Comparison of ENCODE assay signal across 11 cellular contexts in genomic region chr2:60556441-60556997, GRCh38. TPM values are rescaled to one million over a fixed set of nuclear protein-coding genes. Genes with fewer than 3 reads are reported as not detected.
A peak's percentile ranks its signal among the peaks of the same experiment; 100 is the strongest.
DNase-seq lines count a peak whose midpoint lies in the region; ATAC-seq, FAIRE-seq and TF ChIP-seq lines count a peak whose summit lies in the region.
"Had no signal": no experiment of that assay in that cellular context is flagged by ENCODE, and none has a peak within 500 bp of the region (broad histone marks: within the 10 kb centered on the region; RNA-seq: fewer than 3 reads in every experiment).

No MANE protein-coding gene starts in this region.

- no peaks in the 10 kb centered on the region; the same call in 1 of the 2 replicates for H3K79me2 ChIP-seq in H9 (ENCODE audit: insufficient read depth, low read length)

- H3K79me1 ChIP-seq in H9 (ENCODE audit: insufficient read depth, low read depth, low read length, poor library complexity, severe bottlenecking) = no peaks in the 10 kb centered on the region

- H3K4me1 Mint-ChIP-seq in H9 = peaks cover 25% of the 10 kb centered on the region in 2 experiments
- peaks cover 21% of the 10 kb centered on the region for H3K4me1 Mint-ChIP-seq in activated naive CD8-positive, alpha-beta T cell treated with anti-CD3 and anti-CD28 coated beads, Interleukin-2, amount 10 ng/mL, durations not matched to agents 7 days and 5 days

- H3K4ac ChIP-seq in H9 (ENCODE audit: low read depth, low read length) = no peak overlapping the region

- H3K27me3 ChIP-seq in H9 (ENCODE audit: insufficient read depth, low read length) (no peaks in the 10 kb centered on the region), right lobe of liver (peaks cover 0 to 23% of the 10 kb centered on the region in 2 donors)

- no peak for TF ChIP-seq RAD21 in A549 (conservative IDR thresholded peaks at IDR 0.05 in 1 of 2, IDR thresholded peaks at IDR 0.05 in 1 of 2)

- no peak overlapping the region for H3K23ac ChIP-seq in H9 (ENCODE audit: insufficient read length, low read depth, low read length)

- H3K27me3 Mint-ChIP-seq in H9 (ENCODE audit: low read depth) = peaks cover 31% of the 10 kb centered on the region
- H3K27me3 Mint-ChIP-seq in activated naive CD8-positive, alpha-beta T cell treated with anti-CD3 and anti-CD28 coated beads, Interleukin-2, amount 10 ng/mL, durations not matched to agents 7 days and 5 days = peaks cover 78% of the 10 kb centered on the region

- H3K36me3 ChIP-seq in kidney (ENCODE audit: control insufficient read depth in 1 of 2, insufficient read depth in 2 of 2, low read length in 2 of 2) (no peaks in the 10 kb centered on the region), right lobe of liver (no peaks in the 10 kb centered on the region)
- H3K36me3 ChIP-seq: gastrocnemius medialis had no signal

- H3K14ac ChIP-seq in H9 (ENCODE audit: insufficient read depth, low read length) = no peak overlapping the region

- ATAC-seq in A549 = no peak
- no peak for ATAC-seq in activated naive CD8-positive, alpha-beta T cell treated with anti-CD3 and anti-CD28 coated beads, Interleukin-2, amount 10 ng/mL, durations not matched to agents 7 days and 5 days (ENCODE audit: low read depth)
- ATAC-seq in right lobe of liver = no peak
- no peak for ATAC-seq in activated CD4-positive, CD25-positive, alpha-beta regulatory T cell treated with anti-CD3 and anti-CD28 coated beads, Interleukin-2, amount 50 U/mL, for 24 hours
- ATAC-seq: gastrocnemius medialis had no signal

- TF ChIP-seq EP300 in A549 (IDR thresholded peaks at IDR 0.05) = no peak

- H3K9me3 Mint-ChIP-seq in H9 = no peaks in the 10 kb centered on the region
- H3K9me3 Mint-ChIP-seq in activated naive CD8-positive, alpha-beta T cell treated with anti-CD3 and anti-CD28 coated beads, Interleukin-2, amount 10 ng/mL, durations not matched to agents 7 days and 5 days = no peaks in the 10 kb centered on the region

- H3T11ph ChIP-seq in H9 (ENCODE audit: low read length) = no peak overlapping the region

- TF ChIP-seq CTCF in A549 (IDR thresholded peaks at IDR 0.05) (no peak), H9 (conservative IDR thresholded peaks at IDR 0.05) (no peak), kidney (IDR thresholded peaks at IDR 0.05; ENCODE audit: borderline replicate concordance, extremely low read depth, insufficient read depth) (no peak), right lobe of liver (IDR thresholded peaks at IDR 0.05) (no peak)

- no peak overlapping the region for H2AFZ ChIP-seq in H9 (ENCODE audit: low read length)

- H2BK120ac ChIP-seq in H9 (ENCODE audit: low read depth, low read length, poor library complexity, severe bottlenecking) = no peak overlapping the region

- intact Hi-C loops in kidney (cut with DNase I) = no loop called here
- intact Hi-C loops in right lobe of liver (cut with DNase I) = loop anchor here in 1 of 2 donors (10.0 kb wide), 1 partner anchor 1262 kb away; no protein-coding TSS in a partner anchor

- POLR2A ChIA-PET in A549 (lab: Yijun Ruan, JAX) = no interaction called here
- POLR2A ChIA-PET in activated naive CD8-positive, alpha-beta T cell treated with anti-CD3 and anti-CD28 coated beads, Interleukin-2, amount 10 ng/mL, durations not matched to agents 7 days and 5 days (lab: Charles Lee) = no interaction called here

- H3K27ac ChIP-seq in A549 (no peak overlapping the region), H9 (ENCODE audit: insufficient read length, low read depth, low read length) (no peak overlapping the region), kidney (ENCODE audit: low read depth in 2 of 2, low read length in 2 of 2) (no peak overlapping the region), right lobe of liver (no peak overlapping the region)
- H3K27ac ChIP-seq: gastrocnemius medialis had no signal

- peaks cover 0 to 3% (median 2%) of the 10 kb centered on the region in 3 experiments; a peak in 3 of 7 replicates for H3K36me3 Mint-ChIP-seq in H9 (ENCODE audit: insufficient read depth in 1 of 3, low read depth in 3 of 3)
- H3K36me3 Mint-ChIP-seq in activated naive CD8-positive, alpha-beta T cell treated with anti-CD3 and anti-CD28 coated beads, Interleukin-2, amount 10 ng/mL, durations not matched to agents 7 days and 5 days = no peaks in the 10 kb centered on the region

- H3K9me3 ChIP-seq in A549 = no peaks in the 10 kb centered on the region
- H3K9me3 ChIP-seq in H9 (ENCODE audit: control insufficient read depth, low read depth, low read length) = no peaks in the 10 kb centered on the region
- H3K9me3 ChIP-seq in kidney (ENCODE audit: control insufficient read depth in 1 of 2, low read length in 2 of 2) = no peaks in the 10 kb centered on the region
- H3K9me3 ChIP-seq in right lobe of liver = no peaks in the 10 kb centered on the region
- H3K9me3 ChIP-seq: gastrocnemius medialis had no signal

- no peak overlapping the region for H2BK12ac ChIP-seq in H9 (ENCODE audit: insufficient read length, low read depth, low read length)

- H3K23me2 ChIP-seq in H9 (ENCODE audit: insufficient read length, low read depth, low read length, poor library complexity, severe bottlenecking) = peaks cover 41% of the 10 kb centered on the region

- no peak overlapping the region for H2BK20ac ChIP-seq in H9 (ENCODE audit: low read depth, low read length, poor library complexity, severe bottlenecking)

- CTCF ChIA-PET in A549 (lab: Yijun Ruan, JAX) = interaction anchor here (1.2 to 1.4 kb wide), 3 partner anchors 10 to 118 kb away, joined by 3 to 7 read pairs (median 7); no protein-coding TSS in a partner anchor

- H2BK15ac ChIP-seq in H9 (ENCODE audit: low read depth, low read length) = no peak overlapping the region

- WGBS in A549 (ENCODE audit: missing lambda C conversion rate) = 5% methylated on average over 14 of the region's 15 CpGs
- 100% methylated on average over 2 of the region's 15 CpGs for WGBS in H9 (ENCODE audit: extremely low coverage, insufficient read length, low lambda C conversion rate)
- WGBS in right lobe of liver (ENCODE audit: insufficient coverage, low coverage, low lambda C conversion rate, missing lambda C conversion rate) = 1% methylated on average over 15 of the region's 15 CpGs

- H3K4me1 ChIP-seq in A549 (peaks cover 27% of the 10 kb centered on the region; the same call in 2 of the 3 replicates), H9 (ENCODE audit: insufficient read depth, low read length) (no peaks in the 10 kb centered on the region), kidney (ENCODE audit: control insufficient read depth in 1 of 2, insufficient read depth in 1 of 2, low read depth in 1 of 2, low read length in 2 of 2) (peaks cover 2 to 5% of the 10 kb centered on the region in 2 donors), right lobe of liver (peaks cover 0 to 43% (median 2%) of the 10 kb centered on the region in 4 donors)

- H3K9ac ChIP-seq in H9 (ENCODE audit: extremely low read depth, insufficient read length, low read length) (no peak overlapping the region), kidney (ENCODE audit: low read length in 2 of 2) (no peak overlapping the region)

- DNase-seq in A549 (ENCODE audit: low read depth in 1 of 2, low spot score in 1 of 2) (no peak), H9 (no peak), kidney (peak; percentile 70), cortex of kidney (lab: John Stamatoyannopoulos, UW) (no peak), urothelium cell line (ENCODE audit: low spot score) (no peak), right lobe of liver (no peak)
- no peak for DNase-seq in activated naive CD8-positive, alpha-beta T cell treated with anti-CD3 and anti-CD28 coated beads, Interleukin-2, amount 10 ng/mL, durations not matched to agents 7 days and 5 days
- DNase-seq: activated CD8-positive, alpha-beta memory T cell treated with anti-CD3 and anti-CD28 coated beads, Interleukin-2, amount 50 U/mL, for 4 hours; gastrocnemius medialis; NCI-H1694 treated with DMSO at 0.1 percent for 48 hours had no signal

- H2BK5ac ChIP-seq in H9 (ENCODE audit: insufficient read length, low read length) = no peak overlapping the region

- no peak overlapping the region for H4K91ac ChIP-seq in H9 (ENCODE audit: insufficient read length, low read depth, low read length)

- no peak overlapping the region for H2AK5ac ChIP-seq in H9 (ENCODE audit: insufficient read length, low read length)

- H3K18ac ChIP-seq in H9 (ENCODE audit: insufficient read length, low read depth, low read length) = no peak overlapping the region

- H3K4me3 Mint-ChIP-seq in H9 = peak overlapping the region; percentile 95 to 96
- peak overlapping the region; percentile 42 for H3K4me3 Mint-ChIP-seq in activated naive CD8-positive, alpha-beta T cell treated with anti-CD3 and anti-CD28 coated beads, Interleukin-2, amount 10 ng/mL, durations not matched to agents 7 days and 5 days

- H4K5ac ChIP-seq in H9 (ENCODE audit: insufficient read length, low read depth, low read length) = no peak overlapping the region

- no peak overlapping the region for H4K8ac ChIP-seq in H9 (replicated peaks; ENCODE audit: insufficient read length, low read depth, low read length)

- no peaks in the 10 kb centered on the region for H4K20me1 ChIP-seq in H9 (ENCODE audit: control insufficient read depth, insufficient read depth, insufficient read length)

- H3K4me3 ChIP-seq in A549 (no peak overlapping the region), kidney (ENCODE audit: low read length in 2 of 2) (no peak overlapping the region), right lobe of liver (no peak overlapping the region)

- no peak overlapping the region for H3K56ac ChIP-seq in H9 (ENCODE audit: insufficient read length, low read depth, low read length)

- peak overlapping the region in 2 of 3 experiments; percentile 81 to 84; a peak in 4 of 7 replicates for H3K27ac Mint-ChIP-seq in H9
- no peak overlapping the region for H3K27ac Mint-ChIP-seq in activated naive CD8-positive, alpha-beta T cell treated with anti-CD3 and anti-CD28 coated beads, Interleukin-2, amount 10 ng/mL, durations not matched to agents 7 days and 5 days

- H3K4me2 ChIP-seq in A549 (peak overlapping the region; percentile 40), H9 (ENCODE audit: insufficient read depth, insufficient read length, low read length) (peak overlapping the region; percentile 94)

- FAIRE-seq in A549 (lab: Jason Lieb, UNC) (no peak), kidney (lab: Jason Lieb, UNC) (no peak), urothelium cell line (lab: Jason Lieb, UNC) (no peak)

- TF ChIP-seq POLR2A in A549 (IDR thresholded peaks at IDR 0.05; ENCODE audit: low read length) = no peak
- TF ChIP-seq POLR2A in right lobe of liver (IDR thresholded peaks at IDR 0.05) = no peak

TF ChIP-seq in A549, 52 proteins besides CTCF, POLR2A, EP300 and RAD21 (continues in another document):
- TF ChIP-seq HOXB5 (CRISPR knock-in tag; IDR thresholded peaks at IDR 0.05) = no peak

RNA-seq across cellular contexts. Expression of gene BCL11A, which starts 3.1 kb away (rescaled TPM):
- 0.12 and 0.13 TPM in 2 replicates for polyA plus RNA-seq in A549 (2011; rRNA removed)
- polyA plus RNA-seq in A549 (2012; cell fraction: cytosol; rRNA removed) = 0.03 TPM in 2 replicates
- 0.01 and 0.02 TPM in 2 replicates for polyA plus RNA-seq in A549 (2012; cell fraction: nucleus; rRNA removed)
- 0.04 to 0.12 TPM in 2 of 3 replicates, not detected in the other for polyA plus RNA-seq in A549 (2017; fragmentation: RNase III; extraction: RNeasy Plus Mini Kit Qiagen cat#74134 plus additional on column Dnase treatment)
- 0.10 and 0.41 TPM in 2 replicates for polyA minus RNA-seq in A549 (2011; rRNA and poly(A)+ RNA removed)
- total RNA-seq in H9 (2021) = 91.4 and 92.7 TPM in 2 replicates
- total RNA-seq in activated naive CD8-positive, alpha-beta T cell treated with anti-CD3 and anti-CD28 coated beads, Interleukin-2, amount 10 ng/mL, durations not matched to agents 7 days and 5 days = under 1 TPM; 0.40 to 0.64 TPM
- total RNA-seq in kidney = 8.7 TPM
- polyA plus RNA-seq in kidney (ENCODE audit: insufficient read depth, low read depth, low replicate concordance) = 1.4 TPM
- under 1 TPM; 0.06 to 0.80 (median 0.37) TPM for total RNA-seq in right lobe of liver
